In the genomic region with DNA sequence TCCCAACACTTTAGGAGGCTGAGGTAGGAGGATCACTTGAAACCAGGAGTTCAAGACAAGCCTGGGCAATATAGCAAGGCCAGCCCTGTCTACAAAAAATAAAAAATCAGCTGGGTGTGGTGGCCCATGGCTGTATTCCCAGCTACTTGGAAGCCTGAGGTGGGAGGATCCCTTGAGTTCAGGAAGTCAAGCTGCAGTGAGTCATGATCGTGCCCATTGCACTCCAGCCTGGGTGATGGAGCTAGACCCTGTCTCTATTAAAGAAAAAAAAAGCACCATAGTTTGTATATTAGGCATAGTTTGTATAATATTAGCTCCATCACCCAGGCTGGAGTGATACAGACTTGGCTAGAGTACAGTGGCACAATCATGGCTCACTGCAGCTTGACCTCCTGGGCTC, we compare ENCODE assay signal across 11 cellular contexts. TPM values are rescaled to one million over a fixed set of nuclear protein-coding genes. Genes with fewer than 3 reads are reported as not detected.
DNase-seq lines count a peak whose midpoint lies in the region; FAIRE-seq and TF ChIP-seq lines count a peak whose summit lies in the region.
"Had no signal": no experiment of that assay in that cellular context is flagged by ENCODE, and none has a peak within 500 bp of the region (broad histone marks: within the 10 kb centered on the region; RNA-seq: fewer than 3 reads in every experiment).

No MANE protein-coding gene starts in this region.

- no peak overlapping the region for H3K4me3 Mint-ChIP-seq in Caco-2 (ENCODE audit: unreplicated experiment)

- FAIRE-seq in endothelial cell of umbilical vein (lab: Jason Lieb, UNC): peak; percentile 96

- no peaks in the 10 kb centered on the region for H3K27me3 Mint-ChIP-seq in Caco-2 (ENCODE audit: insufficient read depth, unreplicated experiment)

- DNase-seq in Daoy (ENCODE audit: low read depth) (peak; percentile 89), NCI-H460 (ENCODE audit: extremely low read depth, low read depth) (peak; percentile 63), endothelial cell of umbilical vein (ENCODE audit: low read depth, low spot score) (peak; percentile 66), lung microvascular endothelial cell (ENCODE audit: low read depth in 2 of 2) (peak; percentile 37 to 89), esophagus muscularis mucosa (ENCODE audit: extremely low spot score) (no peak), Caco-2 (no peak), NCI-H345 (lab: John Stamatoyannopoulos, UW) (no peak), NCI-H187 (lab: John Stamatoyannopoulos, UW) (no peak)
- DNase-seq: NCI-H1694 treated with DMSO at 0.1 percent for 48 hours; stimulated activated CD4-positive, alpha-beta T cell treated with anti-CD3 and anti-CD28 coated beads, Interleukin-4, amount 100 ng/mL, for 1 hour had no signal

- H4K20me1 ChIP-seq in endothelial cell of umbilical vein (replicated peaks; ENCODE audit: control insufficient read depth, extremely low read depth, insufficient read depth, low read length): no peaks in the 10 kb centered on the region

- intact Hi-C loops in endothelial cell of umbilical vein (cut with micrococcal nuclease) (no loop called here), esophagus muscularis mucosa (cut with DNase I) (no loop called here), Caco-2 (cut with micrococcal nuclease; ENCODE audit: unreplicated experiment) (no loop called here)

- H3K27me3 ChIP-seq in endothelial cell of umbilical vein (ENCODE audit: control insufficient read depth in 2 of 2, insufficient read depth in 2 of 2, low read length in 2 of 2): no peaks in the 10 kb centered on the region
- H3K27me3 ChIP-seq in esophagus muscularis mucosa: no peaks in the 10 kb centered on the region
- no peaks in the 10 kb centered on the region for H3K27me3 ChIP-seq in Caco-2 (replicated peaks; ENCODE audit: control insufficient read depth, insufficient read depth, low read length)
- H3K27me3 ChIP-seq: body of pancreas had no signal

- H3K4me1 Mint-ChIP-seq in Caco-2 (ENCODE audit: low read depth, unreplicated experiment): no peaks in the 10 kb centered on the region

- H3K27ac Mint-ChIP-seq in Caco-2 (ENCODE audit: unreplicated experiment): no peak overlapping the region

- H3K27ac ChIP-seq in endothelial cell of umbilical vein (ENCODE audit: insufficient read depth, low read depth, low read length) (no peak overlapping the region), esophagus muscularis mucosa (replicated peaks in 1 of 4) (no peak overlapping the region)
- H3K27ac ChIP-seq: body of pancreas had no signal

- H3K4me1 ChIP-seq in endothelial cell of umbilical vein (ENCODE audit: control insufficient read depth, extremely low read depth, insufficient read depth, low read length) (peaks cover 9% of the 10 kb centered on the region), esophagus muscularis mucosa (no peaks in the 10 kb centered on the region), Caco-2 (no peaks in the 10 kb centered on the region)
- H3K4me1 ChIP-seq: body of pancreas had no signal

- CTCF ChIA-PET in endothelial cell of umbilical vein (lab: Charles Lee) (interaction anchor here (1.0 to 1.2 kb wide), 2 partner anchors 16 to 113 kb away, joined by 5 to 6 read pairs; no protein-coding TSS in a partner anchor), Caco-2 (lab: Charles Lee) (no interaction called here)

- no peaks in the 10 kb centered on the region for H3K36me3 Mint-ChIP-seq in Caco-2 (ENCODE audit: insufficient read depth, unreplicated experiment)

- TF ChIP-seq EP300 in esophagus muscularis mucosa (IDR thresholded peaks at IDR 0.05): no peak

- TF ChIP-seq CTCF in endothelial cell of umbilical vein (IDR thresholded peaks at IDR 0.05; ENCODE audit: extremely low read depth in 1 of 2, insufficient read depth in 1 of 2, low read depth in 1 of 2, low read length in 2 of 2) (no peak), esophagus muscularis mucosa (IDR thresholded peaks at IDR 0.05) (no peak), Caco-2 (IDR thresholded peaks at IDR 0.05; ENCODE audit: insufficient read depth in 1 of 2, low read depth in 1 of 2, low read length in 1 of 2, severe bottlenecking in 1 of 2, unreplicated experiment in 1 of 2) (no peak)

- H3K9me3 Mint-ChIP-seq in Caco-2 (ENCODE audit: unreplicated experiment): no peaks in the 10 kb centered on the region

- H3K79me2 ChIP-seq in endothelial cell of umbilical vein (ENCODE audit: control insufficient read depth, insufficient read depth, low read length): no peaks in the 10 kb centered on the region

- BruUV-seq in endothelial cell of umbilical vein (replicated peaks; lab: Mats Ljungman, UMichigan): no TSS peak
- no TSS peak for BruUV-seq in Caco-2 (replicated peaks; lab: Mats Ljungman, UMichigan)

- H3K9me1 ChIP-seq in endothelial cell of umbilical vein (replicated peaks; ENCODE audit: control insufficient read depth, extremely low read depth, insufficient read depth, low read length): no peaks in the 10 kb centered on the region

- H2AFZ ChIP-seq in endothelial cell of umbilical vein (ENCODE audit: low read depth, low read length): peak overlapping the region; percentile 25

- POLR2A ChIA-PET in endothelial cell of umbilical vein (lab: Charles Lee) (no interaction called here), Caco-2 (lab: Charles Lee) (no interaction called here)

- WGBS in esophagus muscularis mucosa: 13% methylated on average over 1 of the region's 1 CpG

- H3K9me3 ChIP-seq in endothelial cell of umbilical vein (replicated peaks; ENCODE audit: control insufficient read depth, insufficient read depth, low read length) (no peaks in the 10 kb centered on the region), esophagus muscularis mucosa (no peaks in the 10 kb centered on the region), Caco-2 (no peaks in the 10 kb centered on the region)
- H3K9me3 ChIP-seq: body of pancreas had no signal

- H3K4me3 ChIP-seq in endothelial cell of umbilical vein (replicated peaks in 1 of 3; ENCODE audit: insufficient read depth in 1 of 3, low read depth in 1 of 3, low read length in 3 of 3): no peak overlapping the region
- H3K4me3 ChIP-seq in esophagus muscularis mucosa: no peak overlapping the region
- H3K4me3 ChIP-seq in Caco-2 (ENCODE audit: low read depth, low read length): no peak overlapping the region
- H3K4me3 ChIP-seq: body of pancreas had no signal

- no peak overlapping the region for H3K9ac ChIP-seq in endothelial cell of umbilical vein (replicated peaks; ENCODE audit: extremely low read depth, insufficient read depth, low read length)

- TF ChIP-seq POLR2A in endothelial cell of umbilical vein (IDR thresholded peaks at IDR 0.05; ENCODE audit: low read depth, low read length) (no peak), esophagus muscularis mucosa (IDR thresholded peaks at IDR 0.05; ENCODE audit: low read depth) (no peak)

- dilution Hi-C loops in endothelial cell of umbilical vein (cut with MboI; ENCODE audit: extremely low pct_ligation_motif_present, low sequenced_read_pairs): no loop called here

- H3K4me2 ChIP-seq in endothelial cell of umbilical vein (ENCODE audit: insufficient read depth, low read length): no peak overlapping the region

- H3K36me3 ChIP-seq in endothelial cell of umbilical vein (ENCODE audit: control insufficient read depth in 2 of 2, extremely low read depth in 1 of 2, insufficient read depth in 2 of 2, low read length in 2 of 2): no peaks in the 10 kb centered on the region
- H3K36me3 ChIP-seq in esophagus muscularis mucosa: no peaks in the 10 kb centered on the region
- H3K36me3 ChIP-seq in Caco-2 (ENCODE audit: control insufficient read depth, insufficient read depth, low read length): no peaks in the 10 kb centered on the region

RNA-seq across cellular contexts. Expression of gene NME5, which starts 9.6 kb away (rescaled TPM):
- 0.29 TPM in 1 of 2 replicates, not detected in the other for total RNA-seq in Daoy (2014; rRNA removed; shearing (Covaris generic))
- 3.3 and 4.6 TPM in 2 replicates for total RNA-seq in NCI-H460 (2014; rRNA removed; shearing (Covaris generic))
- 0.39 and 2.2 TPM in 2 replicates for polyA plus RNA-seq in NCI-H460 (2014; cell fraction: nucleus; rRNA removed)
- total RNA-seq in endothelial cell of umbilical vein (1.4 and 1.5 TPM in 2 replicates), lung microvascular endothelial cell (0.60 and 1.1 TPM in 2 replicates), esophagus muscularis mucosa (1 to 10 TPM; 1.1 to 5.4 (median 2.5) TPM), Caco-2 (2022) (not detected in 2 replicates)
- 0.11 TPM in 1 of 2 replicates, not detected in the other for polyA plus RNA-seq in endothelial cell of umbilical vein
- polyA plus RNA-seq in endothelial cell of umbilical vein (2011; cell fraction: cytosol; rRNA removed): 0.12 TPM in 1 of 2 replicates, not detected in the other
- 0.13 TPM in 1 of 2 replicates, not detected in the other for polyA plus RNA-seq in endothelial cell of umbilical vein (2011; cell fraction: nucleus; rRNA removed)
- polyA plus RNA-seq in endothelial cell of umbilical vein (2012): 1.6 and 2.4 TPM in 2 replicates
- not detected in 2 replicates for polyA minus RNA-seq in endothelial cell of umbilical vein
- polyA minus RNA-seq in endothelial cell of umbilical vein (2011; cell fraction: cytosol; rRNA and poly(A)+ RNA removed): not detected
- polyA minus RNA-seq in endothelial cell of umbilical vein (2011; cell fraction: nucleus; rRNA and poly(A)+ RNA removed): not detected in 2 replicates

RNA-seq across cellular contexts. Expression of gene BRD8, which starts 29.6 kb away (rescaled TPM):
- total RNA-seq in Daoy (2014; rRNA removed; shearing (Covaris generic)): 56.2 and 79.0 TPM in 2 replicates
- total RNA-seq in NCI-H460 (2014; rRNA removed; shearing (Covaris generic)): 42.3 and 56.1 TPM in 2 replicates
- 98.2 and 121 TPM in 2 replicates for polyA plus RNA-seq in NCI-H460 (2014; cell fraction: nucleus; rRNA removed)
- total RNA-seq in endothelial cell of umbilical vein (69.7 and 73.7 TPM in 2 replicates), lung microvascular endothelial cell (18.3 and 24.2 TPM in 2 replicates), esophagus muscularis mucosa (10 to 100 TPM; 27.3 to 41.5 (median 31.2) TPM), Caco-2 (2022) (97.4 and 104 TPM in 2 replicates)
- polyA plus RNA-seq in endothelial cell of umbilical vein: 33.5 and 38.2 TPM in 2 replicates
- polyA plus RNA-seq in endothelial cell of umbilical vein (2011; cell fraction: cytosol; rRNA removed): 30.8 and 34.5 TPM in 2 replicates
- polyA plus RNA-seq in endothelial cell of umbilical vein (2011; cell fraction: nucleus; rRNA removed): 138 and 174 TPM in 2 replicates
- polyA plus RNA-seq in endothelial cell of umbilical vein (2012): 29.6 and 45.2 TPM in 2 replicates
- 56.1 and 60.8 TPM in 2 replicates for polyA minus RNA-seq in endothelial cell of umbilical vein
- polyA minus RNA-seq in endothelial cell of umbilical vein (2011; cell fraction: cytosol; rRNA and poly(A)+ RNA removed): 37.2 TPM
- polyA minus RNA-seq in endothelial cell of umbilical vein (2011; cell fraction: nucleus; rRNA and poly(A)+ RNA removed): 46.5 and 85.7 TPM in 2 replicates

RNA-seq across cellular contexts. Expression of gene KIF20A, which starts 30.1 kb away (rescaled TPM):
- 105 and 106 TPM in 2 replicates for total RNA-seq in Daoy (2014; rRNA removed; shearing (Covaris generic))
- total RNA-seq in NCI-H460 (2014; rRNA removed; shearing (Covaris generic)): 35.2 and 40.3 TPM in 2 replicates
- polyA plus RNA-seq in NCI-H460 (2014; cell fraction: nucleus; rRNA removed): 69.9 and 72.7 TPM in 2 replicates
- 72.0 and 78.1 TPM in 2 replicates for total RNA-seq in endothelial cell of umbilical vein
- polyA plus RNA-seq in endothelial cell of umbilical vein: 36.6 and 38.7 TPM in 2 replicates
- 45.1 and 51.0 TPM in 2 replicates for polyA plus RNA-seq in endothelial cell of umbilical vein (2011; cell fraction: cytosol; rRNA removed)
- polyA plus RNA-seq in endothelial cell of umbilical vein (2011; cell fraction: nucleus; rRNA removed): 61.6 and 65.8 TPM in 2 replicates
- polyA plus RNA-seq in endothelial cell of umbilical vein (2012): 18.9 and 54.2 TPM in 2 replicates
- polyA minus RNA-seq in endothelial cell of umbilical vein: 93.0 and 111 TPM in 2 replicates
- polyA minus RNA-seq in endothelial cell of umbilical vein (2011; cell fraction: cytosol; rRNA and poly(A)+ RNA removed): 69.8 TPM
- 32.7 and 48.7 TPM in 2 replicates for polyA minus RNA-seq in endothelial cell of umbilical vein (2011; cell fraction: nucleus; rRNA and poly(A)+ RNA removed)
- total RNA-seq in lung microvascular endothelial cell: 8.1 and 28.1 TPM in 2 replicates
- total RNA-seq in esophagus muscularis mucosa: 1 to 10 TPM in 1 of 4 donors, under 1 TPM in 1, not detected in 2; 0.50 to 1.1 TPM
- total RNA-seq in Caco-2 (2022): 83.7 and 84.9 TPM in 2 replicates

Comparison
In these comparisons a context has a peak if more than half of its experiments do, and no peak if none do; other contexts are left out.
1. DNase-seq: peak in Daoy (single experiment), NCI-H460 (single experiment), endothelial cell of umbilical vein (single experiment) and lung microvascular endothelial cell (2 of 2); none in esophagus muscularis mucosa (single experiment), Caco-2 (0 of 2), NCI-H345 (single experiment) and NCI-H187 (0 of 2).